ENCODE assay signal across 20 cellular contexts in the genomic region with DNA sequence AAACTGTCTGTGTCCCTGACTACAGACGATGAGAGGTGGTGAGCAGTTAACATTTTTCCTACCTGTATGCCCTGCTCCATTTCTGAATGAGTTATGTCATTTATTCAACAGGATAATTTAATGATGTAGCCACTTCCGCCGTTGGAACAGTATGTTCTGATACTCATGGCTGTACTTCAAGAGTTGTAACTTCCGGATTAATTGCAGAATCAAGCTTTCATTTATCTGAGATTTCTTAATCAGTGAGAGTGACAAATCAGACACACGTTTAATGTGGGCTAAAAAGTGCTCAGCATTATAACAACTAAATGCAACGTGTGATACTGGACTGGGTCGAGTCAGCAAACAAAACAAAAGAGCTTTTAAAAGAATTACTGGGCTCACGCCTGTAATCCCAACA.
A peak's percentile ranks its signal among the peaks of the same experiment; 100 is the strongest.
DNase-seq lines count a peak whose midpoint lies in the region; ATAC-seq and TF ChIP-seq lines count a peak whose summit lies in the region.
"Had no signal": no experiment of that assay in that cellular context is flagged by ENCODE, and none has a peak within 500 bp of the region (broad histone marks: within the 10 kb centered on the region; RNA-seq: fewer than 3 reads in every experiment).

No MANE protein-coding gene starts in this region.

- H2BK20ac ChIP-seq in H9 (ENCODE audit: low read depth, low read length, poor library complexity, severe bottlenecking) = no peak overlapping the region

- H2BK120ac ChIP-seq in H9 (ENCODE audit: low read depth, low read length, poor library complexity, severe bottlenecking) = no peak overlapping the region

- no peak overlapping the region for H3T11ph ChIP-seq in H9 (ENCODE audit: low read length)

- H3K56ac ChIP-seq in H9 (ENCODE audit: insufficient read length, low read depth, low read length) = no peak overlapping the region

- no peak for TF ChIP-seq CTCF in OCI-LY3 (IDR thresholded peaks at IDR 0.05; ENCODE audit: low read depth, low read length)
- no peak for TF ChIP-seq CTCF in left ventricle myocardium inferior (IDR thresholded peaks at IDR 0.05; ENCODE audit: borderline replicate concordance)
- TF ChIP-seq CTCF in H9 (conservative IDR thresholded peaks at IDR 0.05) = no peak

- no peak overlapping the region for H3K9ac ChIP-seq in OCI-LY3 (ENCODE audit: low read length)
- H3K9ac ChIP-seq in H9 (ENCODE audit: extremely low read depth, insufficient read length, low read length) = no peak overlapping the region

- H3K27me3 ChIP-seq in OCI-LY3 (ENCODE audit: low read depth, low read length) = peaks cover 19% of the 10 kb centered on the region; the same call in 1 of the 2 replicates
- H3K27me3 ChIP-seq in left ventricle myocardium inferior (ENCODE audit: low read depth) = no peaks in the 10 kb centered on the region
- no peaks in the 10 kb centered on the region for H3K27me3 ChIP-seq in H9 (ENCODE audit: insufficient read depth, low read length)
- H3K27me3 ChIP-seq: adrenal gland, ovary had no signal

- H3K4me2 ChIP-seq in OCI-LY3 (ENCODE audit: low read length) = peak overlapping the region; percentile 56
- H3K4me2 ChIP-seq in H9 (ENCODE audit: insufficient read depth, insufficient read length, low read length) = no peak overlapping the region

- no peak overlapping the region for H3K4ac ChIP-seq in H9 (ENCODE audit: low read depth, low read length)

- H3K27ac ChIP-seq in OCI-LY3 (ENCODE audit: low read length) = no peak overlapping the region
- peak overlapping the region; percentile 45 for H3K27ac ChIP-seq in left ventricle myocardium inferior (replicated peaks)
- no peak overlapping the region for H3K27ac ChIP-seq in H9 (ENCODE audit: insufficient read length, low read depth, low read length)
- H3K27ac ChIP-seq: ovary had no signal

- no peak overlapping the region for H4K5ac ChIP-seq in H9 (ENCODE audit: insufficient read length, low read depth, low read length)

- no peak overlapping the region for H2BK15ac ChIP-seq in H9 (ENCODE audit: low read depth, low read length)

- H2BK12ac ChIP-seq in H9 (ENCODE audit: insufficient read length, low read depth, low read length) = no peak overlapping the region

- H3K9me3 ChIP-seq in OCI-LY3 (ENCODE audit: insufficient read depth, low read length) (peaks cover 5% of the 10 kb centered on the region; the same call in 1 of the 2 replicates), left ventricle myocardium inferior (replicated peaks) (no peaks in the 10 kb centered on the region), H9 (ENCODE audit: control insufficient read depth, low read depth, low read length) (no peaks in the 10 kb centered on the region)
- H3K9me3 ChIP-seq: ovary had no signal

- H3K4me3 ChIP-seq in OCI-LY3 (ENCODE audit: low read length) (peak overlapping the region; percentile 57), left ventricle myocardium inferior (peak overlapping the region; percentile 27)
- H3K4me3 ChIP-seq: adrenal gland, ovary had no signal

- peaks cover 0 to 7% of the 10 kb centered on the region in 2 experiments; a peak in 2 of 5 replicates for H3K9me3 Mint-ChIP-seq in H9
- H3K9me3 Mint-ChIP-seq: natural killer cell treated with Interleukin-12 subunit alpha and Interleukin-12 subunit beta and Interleukin-15 and Interleukin-18, amount 100 ng/mL, for 72 hours had no signal

- no peak overlapping the region for H3K18ac ChIP-seq in H9 (ENCODE audit: insufficient read length, low read depth, low read length)

- no peaks in the 10 kb centered on the region for H3K79me1 ChIP-seq in H9 (ENCODE audit: insufficient read depth, low read depth, low read length, poor library complexity, severe bottlenecking)

- WGBS in H9 (ENCODE audit: extremely low coverage, insufficient read length, low lambda C conversion rate) = no CpG with 5 or more reads among the region's 8 CpGs

- no peak overlapping the region for H3K4me3 Mint-ChIP-seq in H9
- H3K4me3 Mint-ChIP-seq: CD14-positive monocyte; natural killer cell treated with Interleukin-12 subunit alpha and Interleukin-12 subunit beta and Interleukin-15 and Interleukin-18, amount 100 ng/mL, for 72 hours had no signal

- H3K4me1 Mint-ChIP-seq in H9 = peaks cover 11 to 13% of the 10 kb centered on the region in 2 experiments
- H3K4me1 Mint-ChIP-seq: CD14-positive monocyte had no signal

- no peak overlapping the region for H3K27ac Mint-ChIP-seq in H9
- H3K27ac Mint-ChIP-seq: CD14-positive monocyte; natural killer cell treated with Interleukin-12 subunit alpha and Interleukin-12 subunit beta and Interleukin-15 and Interleukin-18, amount 100 ng/mL, for 72 hours had no signal

- H2AFZ ChIP-seq in OCI-LY3 (ENCODE audit: low read depth, low read length) = no peak overlapping the region
- no peak overlapping the region for H2AFZ ChIP-seq in H9 (ENCODE audit: low read length)

- H3K23me2 ChIP-seq in H9 (ENCODE audit: insufficient read length, low read depth, low read length, poor library complexity, severe bottlenecking) = no peaks in the 10 kb centered on the region

- H3K4me1 ChIP-seq in OCI-LY3 (ENCODE audit: low read length) (peaks cover 17% of the 10 kb centered on the region), left ventricle myocardium inferior (peaks cover 32% of the 10 kb centered on the region), H9 (ENCODE audit: insufficient read depth, low read length) (no peaks in the 10 kb centered on the region)
- H3K4me1 ChIP-seq: adrenal gland had no signal

- H2AK5ac ChIP-seq in H9 (ENCODE audit: insufficient read length, low read length) = no peak overlapping the region

- no peak overlapping the region for H2BK5ac ChIP-seq in H9 (ENCODE audit: insufficient read length, low read length)

- no peak overlapping the region for H3K14ac ChIP-seq in H9 (ENCODE audit: insufficient read depth, low read length)

- no peaks in the 10 kb centered on the region for H4K20me1 ChIP-seq in OCI-LY3 (ENCODE audit: insufficient read depth, low read length)
- H4K20me1 ChIP-seq in H9 (ENCODE audit: control insufficient read depth, insufficient read depth, insufficient read length) = no peaks in the 10 kb centered on the region

- intact Hi-C loops in left ventricle myocardium inferior (cut with micrococcal nuclease) (no loop called here), sciatic nerve (cut with DNase I) (no loop called here)

- no peak overlapping the region for H4K91ac ChIP-seq in H9 (ENCODE audit: insufficient read length, low read depth, low read length)

- H3K79me2 ChIP-seq in OCI-LY3 (ENCODE audit: low read length) (no peaks in the 10 kb centered on the region), H9 (ENCODE audit: insufficient read depth, low read length) (no peaks in the 10 kb centered on the region)

- H3K36me3 Mint-ChIP-seq in H9 (ENCODE audit: insufficient read depth in 1 of 3, low read depth in 3 of 3) = peaks cover 0 to 5% (median 2%) of the 10 kb centered on the region in 3 experiments; a peak in 2 of 7 replicates
- H3K36me3 Mint-ChIP-seq: CD14-positive monocyte had no signal

- peak; percentile 46 for ATAC-seq in sciatic nerve
- no peak for ATAC-seq in left lobe of liver

- H4K8ac ChIP-seq in H9 (replicated peaks; ENCODE audit: insufficient read length, low read depth, low read length) = no peak overlapping the region

- peak; percentile 7 for DNase-seq in ecto neural progenitor cell (ENCODE audit: low spot score)
- DNase-seq in left ventricle myocardium inferior = no peak
- no peak for DNase-seq in sciatic nerve (ENCODE audit: low spot score)
- DNase-seq in ureter (ENCODE audit: low spot score) = no peak
- no peak for DNase-seq in H9
- no peak for DNase-seq in left lobe of liver (ENCODE audit: low spot score)
- no peak for DNase-seq in stimulated activated naive CD4-positive, alpha-beta T cell (lab: John Stamatoyannopoulos, UW)
- DNase-seq: activated CD4-positive, alpha-beta T cell treated with anti-CD3 and anti-CD28 coated beads for 1 hour; activated naive CD4-positive, alpha-beta T cell; activated T-cell treated with anti-CD3 and anti-CD28 coated beads, Interleukin-2, amount 50 U/mL, for 1 hour; caudate nucleus; kidney glomerular epithelial cell; NCI-H1417; NCI-H2107; NCI-H524 treated with DMSO at 0.1 percent for 48 hours; ovary had no signal

- no peaks in the 10 kb centered on the region for H3K36me3 ChIP-seq in OCI-LY3 (replicated peaks; ENCODE audit: low read depth, low read length)
- no peaks in the 10 kb centered on the region for H3K36me3 ChIP-seq in left ventricle myocardium inferior
- H3K36me3 ChIP-seq: adrenal gland, ovary had no signal

- peaks cover 5% of the 10 kb centered on the region for H3K27me3 Mint-ChIP-seq in H9 (ENCODE audit: low read depth)

- H3K23ac ChIP-seq in H9 (ENCODE audit: insufficient read length, low read depth, low read length) = no peak overlapping the region
